ENCODE assay signal across 8 cellular contexts in the genomic region with DNA sequence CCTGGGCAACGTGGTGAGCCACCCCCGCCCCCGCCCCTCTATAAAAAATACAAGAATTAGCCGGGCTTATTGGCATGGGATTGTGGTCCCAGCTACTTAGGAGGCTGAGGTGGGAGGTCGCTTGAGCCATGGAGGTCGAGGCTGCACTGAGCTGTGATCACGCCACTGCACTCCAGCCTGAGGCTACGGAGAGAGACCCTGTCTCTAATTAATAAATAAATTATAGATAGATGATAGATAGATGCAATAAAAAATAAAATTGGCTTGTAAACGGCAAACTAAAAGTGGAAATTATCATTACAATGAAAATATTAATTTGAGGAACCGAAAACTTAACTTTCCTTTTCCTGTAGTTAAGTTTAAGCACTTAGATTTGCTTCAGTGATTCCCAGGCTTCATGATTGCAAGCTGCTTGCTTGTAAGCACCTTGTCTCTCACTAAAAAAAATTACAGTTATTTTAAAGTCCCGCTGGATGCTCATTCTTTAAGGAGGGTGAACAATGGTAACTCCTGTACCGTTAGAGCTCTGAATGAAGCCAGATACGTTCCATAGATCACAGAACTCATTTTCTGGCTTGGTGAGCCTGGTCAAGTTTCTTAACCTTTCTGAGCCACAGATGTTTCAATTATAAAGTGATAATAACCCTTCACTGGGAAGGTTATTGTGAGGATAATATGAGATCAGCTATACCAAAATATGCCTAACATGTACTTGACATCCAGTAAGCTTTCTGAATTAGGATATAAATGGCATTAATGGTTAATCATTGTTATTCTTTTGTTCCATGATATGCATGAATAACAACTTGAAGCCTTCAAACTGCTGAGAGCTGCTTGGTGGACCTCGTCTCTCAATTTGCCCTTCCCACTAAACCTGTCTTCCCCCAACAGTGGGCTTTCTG. TPM values are rescaled to one million over a fixed set of nuclear protein-coding genes. Genes with fewer than 3 reads are reported as not detected.
A peak's percentile ranks its signal among the peaks of the same experiment; 100 is the strongest.
DNase-seq lines count a peak whose midpoint lies in the region; ATAC-seq and TF ChIP-seq lines count a peak whose summit lies in the region.

No MANE protein-coding gene starts in this region.

- TF ChIP-seq CTCF in heart right ventricle (IDR thresholded peaks at IDR 0.05): no peak
- no peak for TF ChIP-seq CTCF in right lobe of liver (IDR thresholded peaks at IDR 0.05)

- peaks cover 23% of the 10 kb centered on the region for H3K4me1 Mint-ChIP-seq in activated naive CD8-positive, alpha-beta T cell treated with anti-CD3 and anti-CD28 coated beads, Interleukin-2, amount 50 U/mL, for 24 hours

- no peaks in the 10 kb centered on the region for H3K9me3 Mint-ChIP-seq in activated naive CD8-positive, alpha-beta T cell treated with anti-CD3 and anti-CD28 coated beads, Interleukin-2, amount 50 U/mL, for 24 hours

- H3K27ac ChIP-seq in heart right ventricle: peak overlapping the region in 9 of 10 donors; percentile 71 to 91 (median 77)
- H3K27ac ChIP-seq in right lobe of liver: peak overlapping the region in 2 of 3 donors; percentile 65 to 78
- no peak overlapping the region for H3K27ac ChIP-seq in urinary bladder (ENCODE audit: low read depth)

- 56 to 59% methylated on average over 14 of the region's 14 CpGs for WGBS in heart right ventricle, 2 donors
- 50% methylated on average over 14 of the region's 14 CpGs for WGBS in right lobe of liver (ENCODE audit: insufficient coverage, low coverage, low lambda C conversion rate, missing lambda C conversion rate)
- WGBS in urinary bladder: 52% methylated on average over 14 of the region's 14 CpGs

- peak overlapping the region; percentile 89 for H3K4me3 Mint-ChIP-seq in activated naive CD8-positive, alpha-beta T cell treated with anti-CD3 and anti-CD28 coated beads, Interleukin-2, amount 50 U/mL, for 24 hours

- no peaks in the 10 kb centered on the region for H3K27me3 Mint-ChIP-seq in activated naive CD8-positive, alpha-beta T cell treated with anti-CD3 and anti-CD28 coated beads, Interleukin-2, amount 50 U/mL, for 24 hours

- DNase-seq in heart right ventricle (no peak), left cardiac atrium (no peak), right lobe of liver (no peak), DMS53 treated with DMSO at 0.1 percent for 48 hours (lab: John Stamatoyannopoulos, UW; ENCODE audit: unreplicated experiment) (no peak)
- no peak for DNase-seq in activated naive CD8-positive, alpha-beta T cell treated with anti-CD3 and anti-CD28 coated beads, Interleukin-2, amount 50 U/mL, for 24 hours

- peaks cover 0 to 19% (median 7%) of the 10 kb centered on the region in 9 donors for H3K4me1 ChIP-seq in heart right ventricle
- H3K4me1 ChIP-seq in right lobe of liver: peaks cover 0 to 6% (median 0%) of the 10 kb centered on the region in 4 donors
- peaks cover 2% of the 10 kb centered on the region for H3K4me1 ChIP-seq in urinary bladder (ENCODE audit: insufficient read depth)

- ATAC-seq in heart right ventricle (peak in 2 of 8 donors; percentile 5), left cardiac atrium (no peak), HG03097 (IDR thresholded peaks at IDR 0.05; ENCODE audit: low FRiP score, unreplicated experiment) (peak; percentile 39), right lobe of liver (no peak), HG03095 (IDR thresholded peaks at IDR 0.05; ENCODE audit: unreplicated experiment) (no peak)
- no peak for ATAC-seq in activated naive CD8-positive, alpha-beta T cell treated with anti-CD3 and anti-CD28 coated beads, Interleukin-2, amount 50 U/mL, for 24 hours

- peak overlapping the region; percentile 94 for H3K27ac Mint-ChIP-seq in activated naive CD8-positive, alpha-beta T cell treated with anti-CD3 and anti-CD28 coated beads, Interleukin-2, amount 50 U/mL, for 24 hours

- no peak for TF ChIP-seq POLR2A in right lobe of liver (IDR thresholded peaks at IDR 0.05)

- peak overlapping the region; percentile 50 to 77 (median 64) for H3K4me3 ChIP-seq in heart right ventricle
- H3K4me3 ChIP-seq in right lobe of liver: peak overlapping the region; percentile 51 to 70 (median 60)
- peak overlapping the region; percentile 52 for H3K4me3 ChIP-seq in urinary bladder (ENCODE audit: low read depth, low read length)

- intact Hi-C loops in heart right ventricle (cut with DNase I): loop anchor here in 6 of 10 donors (5.0 to 10.0 kb wide), 6 partner anchors 64 to 494 kb away; partner anchors contain the start of genes NEDD4L (in 2 of the 6) and ATP8B1 (in 1 of the 6)
- intact Hi-C loops in left cardiac atrium (cut with DNase I): loop anchor here in 1 of 2 donors (10.0 kb wide), 1 partner anchor 174 kb away; the partner anchor contains the start of gene ATP8B1
- intact Hi-C loops in right lobe of liver (cut with DNase I): no loop called here

- H3K36me3 ChIP-seq in heart right ventricle (no peaks in the 10 kb centered on the region), right lobe of liver (no peaks in the 10 kb centered on the region), urinary bladder (ENCODE audit: insufficient read depth) (no peaks in the 10 kb centered on the region)

- H3K9me3 ChIP-seq in heart right ventricle (no peaks in the 10 kb centered on the region), right lobe of liver (no peaks in the 10 kb centered on the region)

- H3K27me3 ChIP-seq in heart right ventricle: no peaks in the 10 kb centered on the region
- no peaks in the 10 kb centered on the region for H3K27me3 ChIP-seq in right lobe of liver

- peaks cover 7% of the 10 kb centered on the region for H3K36me3 Mint-ChIP-seq in activated naive CD8-positive, alpha-beta T cell treated with anti-CD3 and anti-CD28 coated beads, Interleukin-2, amount 50 U/mL, for 24 hours (ENCODE audit: low read depth)

RNA-seq across cellular contexts. Expression of gene NARS1, which starts 9.4 kb away (rescaled TPM):
- total RNA-seq in heart right ventricle: 100 to 1,000 TPM in 9 of 10 donors, 10 to 100 TPM in 1; 86.8 to 155 (median 129) TPM
- polyA plus RNA-seq in heart right ventricle: 10 to 100 TPM; 62.0 to 86.2 TPM
- 100 to 1,000 TPM in 1 of 2 donors, 10 to 100 TPM in 1; 88.7 to 124 TPM for total RNA-seq in left cardiac atrium
- total RNA-seq in right lobe of liver: 10 to 100 TPM; 38.5 to 99.2 (median 41.1) TPM
- 100 TPM for total RNA-seq in urinary bladder
- polyA plus RNA-seq in urinary bladder: 81.2 TPM

RNA-seq across cellular contexts. Expression of gene FECH, which starts 44.5 kb away (rescaled TPM):
- 10 to 100 TPM; 30.7 to 55.7 (median 40.5) TPM for total RNA-seq in heart right ventricle
- polyA plus RNA-seq in heart right ventricle: 1 to 10 TPM; 4.3 to 9.1 TPM
- total RNA-seq in left cardiac atrium: 10 to 100 TPM; 20.8 to 25.2 TPM
- 10 to 100 TPM; 30.1 to 73.9 (median 38.7) TPM for total RNA-seq in right lobe of liver
- 28.7 TPM for total RNA-seq in urinary bladder
- polyA plus RNA-seq in urinary bladder: 24.6 TPM

Comparison
In these comparisons a context has a peak if more than half of its experiments do, and no peak if none do; other contexts are left out.
1. intact Hi-C loops: an anchor here in heart right ventricle (5.0 to 10.0 kb wide); none called in right lobe of liver.